Comparison of ENCODE assay signal across 8 cellular contexts in genomic region chr5:91381134-91381773, GRCh38. TPM values are rescaled to one million over a fixed set of nuclear protein-coding genes. Genes with fewer than 3 reads are reported as not detected.
A peak's percentile ranks its signal among the peaks of the same experiment; 100 is the strongest.
DNase-seq lines count a peak whose midpoint lies in the region; ATAC-seq, FAIRE-seq and TF ChIP-seq lines count a peak whose summit lies in the region.

No MANE protein-coding gene starts in this region.

- H3K36me3 Mint-ChIP-seq in activated naive CD4-positive, alpha-beta T cell treated with anti-CD3 and anti-CD28 coated beads, Interleukin-2, amount 10 ng/mL, durations not matched to agents 7 days and 5 days = peaks cover 21% of the 10 kb centered on the region
- H3K36me3 Mint-ChIP-seq in type B pancreatic cell = peaks cover 17% of the 10 kb centered on the region

- no peaks in the 10 kb centered on the region; a peak in 2 of 5 replicates for H3K27me3 ChIP-seq in HepG2 (ENCODE audit: control insufficient read depth in 1 of 2, insufficient read depth in 2 of 2, low read length in 2 of 2)

- peak; percentile 41 to 81; a peak in 3 of 4 replicates for TF ChIP-seq POLR2A in HepG2 (IDR thresholded peaks at IDR 0.05; ENCODE audit: insufficient read depth in 1 of 2, low read depth in 2 of 2, low read length in 2 of 2)

- H3K4me1 ChIP-seq in HepG2 (ENCODE audit: insufficient read depth, low read length) = peaks cover 5% of the 10 kb centered on the region; the same call in 1 of the 2 replicates

- ATAC-seq in HepG2 = no peak

- in situ Hi-C loops in HepG2 (cut with HindIII; ENCODE audit: extremely low pct_ligation_motif_present, low pct_unique_long_range_greater_than_20kb) = loop anchor here (5.0 to 10.0 kb wide), 3 partner anchors 276 to 514 kb away; no protein-coding TSS in a partner anchor

- peak overlapping the region; percentile 87 for H3K4me3 Mint-ChIP-seq in activated naive CD4-positive, alpha-beta T cell treated with anti-CD3 and anti-CD28 coated beads, Interleukin-2, amount 10 ng/mL, durations not matched to agents 7 days and 5 days
- peak overlapping the region; percentile 96 for H3K4me3 Mint-ChIP-seq in type B pancreatic cell

- intact Hi-C loops in HepG2 (cut with micrococcal nuclease; ENCODE audit: unreplicated experiment) = loop anchor here (1.0 to 5.0 kb wide), 4 partner anchors 101 to 909 kb away; partner anchors contain the start of genes MBLAC2 and POLR3G

- no peak for TF ChIP-seq EP300 in HepG2 (IDR thresholded peaks at IDR 0.05; ENCODE audit: low read depth in 2 of 2, low read length in 2 of 2)
- TF ChIP-seq EP300 in HepG2 (CRISPR knock-in tag; IDR thresholded peaks at IDR 0.05; ENCODE audit: borderline replicate concordance) = no peak

- H2AFZ ChIP-seq in HepG2 (ENCODE audit: low read length) = no peak overlapping the region

- POLR2A ChIA-PET in HepG2 (lab: Yijun Ruan, JAX) = interaction anchor here (0.6 to 1.7 kb wide), 11 partner anchors 14 to 907 kb away, joined by 3 to 7 read pairs (median 3); partner anchors contain the start of genes MBLAC2 and POLR3G

- no peak for TF ChIP-seq RAD21 in HepG2 (CRISPR knock-in tag; IDR thresholded peaks at IDR 0.05)

- 2% methylated on average over 9 of the region's 9 CpGs for WGBS in HepG2 (ENCODE audit: low lambda C conversion rate)

- peak overlapping the region; percentile 99 for H3K27ac ChIP-seq in angular gyrus (ENCODE audit: low read depth, low read length)
- H3K27ac ChIP-seq in HepG2 (ENCODE audit: extremely low read length, insufficient read depth, low read length) = peak overlapping the region; percentile 94

- H3K9ac ChIP-seq in HepG2 (ENCODE audit: insufficient read depth, low read depth, low read length) = peak overlapping the region; percentile 89

- no peaks in the 10 kb centered on the region for H3K9me3 ChIP-seq in HepG2 (ENCODE audit: low read length)

- CTCF ChIA-PET in activated naive CD4-positive, alpha-beta T cell treated with anti-CD3 and anti-CD28 coated beads, Interleukin-2, amount 10 ng/mL, durations not matched to agents 7 days and 5 days (lab: Charles Lee) = interaction anchor here (1.0 kb wide), 1 partner anchor 10 kb away, joined by 3 read pairs; no protein-coding TSS in a partner anchor
- CTCF ChIA-PET in HepG2 (lab: Yijun Ruan, JAX; ENCODE audit: low intra/inter-chr PET ratio, low total read pairs) = no interaction called here

- BruUV-seq in HepG2 (replicated peaks; lab: Mats Ljungman, UMichigan) = TSS peak; percentile 59

- H3K36me3 ChIP-seq in HepG2 (replicated peaks in 1 of 2; ENCODE audit: control insufficient read depth in 1 of 2, insufficient read depth in 2 of 2, low read length in 2 of 2) = peaks cover 0 to 8% of the 10 kb centered on the region in 2 experiments; a peak in 3 of 5 replicates

- no peak for DNase-seq in activated naive CD4-positive, alpha-beta T cell treated with anti-CD3 and anti-CD28 coated beads, Interleukin-2, amount 10 ng/mL, durations not matched to agents 7 days and 5 days
- DNase-seq in activated naive CD4-positive, alpha-beta T cell treated with Interleukin-2 at 50 U/mL for 16 hours = no peak
- no peak for DNase-seq in HepG2 (ENCODE audit: low spot score)
- no peak for DNase-seq in type B pancreatic cell (ENCODE audit: extremely low spot score, unreplicated experiment)
- DNase-seq in D341Med (ENCODE audit: low spot score) = no peak
- no peak for DNase-seq in cerebellar cortex (ENCODE audit: low spot score)
- DNase-seq in amygdala (lab: John Stamatoyannopoulos, UW) = no peak

- TF ChIP-seq CTCF in HepG2 (CRISPR knock-in tag; IDR thresholded peaks at IDR 0.05) (no peak), type B pancreatic cell (conservative IDR thresholded peaks at IDR 0.05) (no peak)

- peak overlapping the region; percentile 80 for H3K4me2 ChIP-seq in HepG2 (ENCODE audit: low read depth, low read length)

- H3K4me1 Mint-ChIP-seq in activated naive CD4-positive, alpha-beta T cell treated with anti-CD3 and anti-CD28 coated beads, Interleukin-2, amount 10 ng/mL, durations not matched to agents 7 days and 5 days = peaks cover 34% of the 10 kb centered on the region
- peaks cover 21% of the 10 kb centered on the region for H3K4me1 Mint-ChIP-seq in type B pancreatic cell (ENCODE audit: unreplicated experiment)

- no peak for FAIRE-seq in HepG2 (lab: Jason Lieb, UNC)

- H3K27ac Mint-ChIP-seq in activated naive CD4-positive, alpha-beta T cell treated with anti-CD3 and anti-CD28 coated beads, Interleukin-2, amount 10 ng/mL, durations not matched to agents 7 days and 5 days = peak overlapping the region; percentile 100
- H3K27ac Mint-ChIP-seq in type B pancreatic cell = peak overlapping the region; percentile 100

- H3K79me2 ChIP-seq in HepG2 (ENCODE audit: insufficient read depth, low read length) = peaks cover 48% of the 10 kb centered on the region

- H3K9me3 Mint-ChIP-seq in activated naive CD4-positive, alpha-beta T cell treated with anti-CD3 and anti-CD28 coated beads, Interleukin-2, amount 10 ng/mL, durations not matched to agents 7 days and 5 days = no peaks in the 10 kb centered on the region
- H3K9me3 Mint-ChIP-seq in type B pancreatic cell = no peaks in the 10 kb centered on the region

- peak overlapping the region; percentile 77 to 90 (median 79) for H3K4me3 ChIP-seq in HepG2 (replicated peaks in 1 of 3; ENCODE audit: insufficient read depth in 1 of 3, low read depth in 2 of 3, low read length in 3 of 3)

- H4K20me1 ChIP-seq in HepG2 (ENCODE audit: insufficient read depth, low read length) = peaks cover 12% of the 10 kb centered on the region; the same call in 1 of the 2 replicates

- H3K27me3 Mint-ChIP-seq in activated naive CD4-positive, alpha-beta T cell treated with anti-CD3 and anti-CD28 coated beads, Interleukin-2, amount 10 ng/mL, durations not matched to agents 7 days and 5 days = no peaks in the 10 kb centered on the region
- no peaks in the 10 kb centered on the region for H3K27me3 Mint-ChIP-seq in type B pancreatic cell

TF ChIP-seq in HepG2, 621 proteins besides CTCF, POLR2A, EP300 and RAD21 (continues in another document):
- TF ChIP-seq ZNF33B (CRISPR knock-in tag; IDR thresholded peaks at IDR 0.05) (no peak), ELF1 (CRISPR knock-in tag; IDR thresholded peaks at IDR 0.05) (no peak), YY1 (IDR thresholded peaks at IDR 0.05; ENCODE audit: insufficient read depth, insufficient replicate concordance, low read depth, low read length) (no peak), MIER3 (CRISPR knock-in tag; IDR thresholded peaks at IDR 0.05; ENCODE audit: borderline replicate concordance) (no peak), ONECUT2 (CRISPR knock-in tag; IDR thresholded peaks at IDR 0.05) (no peak), ZNF816 (CRISPR knock-in tag; IDR thresholded peaks at IDR 0.05; ENCODE audit: borderline replicate concordance) (no peak), STAG1 (CRISPR knock-in tag; IDR thresholded peaks at IDR 0.05) (no peak), SIN3A (IDR thresholded peaks at IDR 0.05; ENCODE audit: borderline replicate concordance, low read depth, low read length) (peak; percentile 10; the same call in 1 of the 2 replicates), POLR2AphosphoS5 (IDR thresholded peaks at IDR 0.05; ENCODE audit: low read depth, low read length) (peak; percentile 65), ZNF18 (CRISPR knock-in tag; IDR thresholded peaks at IDR 0.05; ENCODE audit: insufficient replicate concordance) (no peak), JUND (CRISPR knock-in tag; IDR thresholded peaks at IDR 0.05) (no peak), E2F5 (CRISPR knock-in tag; conservative IDR thresholded peaks at IDR 0.05) (no peak)

RNA-seq across cellular contexts. Expression of gene ARRDC3, which starts 1.9 kb away (rescaled TPM):
- total RNA-seq in HepG2 (2016; rRNA removed; fragmentation: Illumina TruSeq; extraction: Trizol) = 12.2 and 24.4 TPM in 2 replicates
- total RNA-seq in HepG2 (2016; cell fraction: cytosol; rRNA removed; fragmentation: Illumina TruSeq; extraction: Trizol; ENCODE audit: low read depth) = 7.8 TPM in 2 replicates
- 13.5 and 19.6 TPM in 2 replicates for total RNA-seq in HepG2 (2016; cell fraction: insoluble cytoplasmic fraction; rRNA removed; fragmentation: Illumina TruSeq; extraction: Trizol)
- 11.0 and 11.3 TPM in 2 replicates for total RNA-seq in HepG2 (2016; cell fraction: membrane; rRNA removed; fragmentation: Illumina TruSeq; extraction: Trizol)
- total RNA-seq in HepG2 (2016; cell fraction: nucleus; rRNA removed; fragmentation: Illumina TruSeq; extraction: Trizol) = 46.8 and 50.0 TPM in 2 replicates
- 3.4 and 5.9 TPM in 2 replicates for polyA plus RNA-seq in HepG2 (2011; rRNA removed)
- polyA plus RNA-seq in HepG2 (2011; cell fraction: cytosol; rRNA removed) = 1.0 and 3.5 TPM in 2 replicates
- polyA plus RNA-seq in HepG2 (2011; cell fraction: nucleus; rRNA removed) = 4.1 and 6.4 TPM in 2 replicates
- polyA plus RNA-seq in HepG2 (2012) = 10.9 and 12.8 TPM in 2 replicates
- polyA plus RNA-seq in HepG2 (2016; cell fraction: cytosol; fragmentation: Illumina TruSeq; extraction: Trizol; ENCODE audit: low read depth) = 0.52 and 0.62 TPM in 2 replicates
- 7.6 and 8.4 TPM in 2 replicates for polyA plus RNA-seq in HepG2 (2016; cell fraction: insoluble cytoplasmic fraction; fragmentation: Illumina TruSeq; extraction: Trizol; ENCODE audit: low read depth)
- 2.1 and 2.7 TPM in 2 replicates for polyA plus RNA-seq in HepG2 (2016; cell fraction: membrane; fragmentation: Illumina TruSeq; extraction: Trizol; ENCODE audit: low read depth)
- 35.7 and 39.1 TPM in 2 replicates for polyA plus RNA-seq in HepG2 (2016; cell fraction: nucleus; fragmentation: Illumina TruSeq; extraction: Trizol; ENCODE audit: insufficient read depth, low read depth)
- polyA minus RNA-seq in HepG2 (2011; rRNA and poly(A)+ RNA removed; ENCODE audit: low replicate concordance) = 10.6 and 28.7 TPM in 2 replicates
- polyA minus RNA-seq in HepG2 (2011; cell fraction: cytosol; rRNA and poly(A)+ RNA removed) = 9.8 and 22.2 TPM in 2 replicates
- polyA minus RNA-seq in HepG2 (2011; cell fraction: nucleus; rRNA and poly(A)+ RNA removed) = 15.3 and 23.9 TPM in 2 replicates
- total RNA-seq in type B pancreatic cell (ENCODE audit: low replicate concordance) = 98.6 and 109 TPM in 2 replicates
